Comparison of ENCODE assay signal across 1 cellular context in genomic region chr10:5165738-5166137, GRCh38.
TF ChIP-seq lines count a peak whose summit lies in the region.

No MANE protein-coding gene starts in this region.

TF ChIP-seq in HepG2, 621 proteins besides CTCF, POLR2A, EP300 and RAD21 (continued from another document and continues in another):
- TF ChIP-seq ZNF280D (CRISPR knock-in tag; IDR thresholded peaks at IDR 0.05), result peak; percentile 100
- no peak for TF ChIP-seq TFAP4 (IDR thresholded peaks at IDR 0.05; ENCODE audit: borderline replicate concordance, low read depth)
- TF ChIP-seq XRCC5 (optimal IDR thresholded peaks at IDR 0.05; ENCODE audit: low read length), result no peak
- no peak for TF ChIP-seq SUZ12 (IDR thresholded peaks at IDR 0.05; ENCODE audit: low read depth, low read length)
- no peak for TF ChIP-seq ZNF883 (CRISPR knock-in tag; IDR thresholded peaks at IDR 0.05; ENCODE audit: not compliant biosample characterization)
- no peak for TF ChIP-seq TBP (CRISPR knock-in tag; IDR thresholded peaks at IDR 0.05)
- peak; percentile 96; the same call in 1 of the 2 replicates for TF ChIP-seq SETDB1 (CRISPR knock-in tag; IDR thresholded peaks at IDR 0.05; ENCODE audit: borderline replicate concordance)
- 0 out of 2 replicates have a peak, but pooled peaks have one; percentile 39 for TF ChIP-seq ZNF614 (CRISPR knock-in tag; IDR thresholded peaks at IDR 0.05; ENCODE audit: borderline replicate concordance)
- TF ChIP-seq, protein P1, sequence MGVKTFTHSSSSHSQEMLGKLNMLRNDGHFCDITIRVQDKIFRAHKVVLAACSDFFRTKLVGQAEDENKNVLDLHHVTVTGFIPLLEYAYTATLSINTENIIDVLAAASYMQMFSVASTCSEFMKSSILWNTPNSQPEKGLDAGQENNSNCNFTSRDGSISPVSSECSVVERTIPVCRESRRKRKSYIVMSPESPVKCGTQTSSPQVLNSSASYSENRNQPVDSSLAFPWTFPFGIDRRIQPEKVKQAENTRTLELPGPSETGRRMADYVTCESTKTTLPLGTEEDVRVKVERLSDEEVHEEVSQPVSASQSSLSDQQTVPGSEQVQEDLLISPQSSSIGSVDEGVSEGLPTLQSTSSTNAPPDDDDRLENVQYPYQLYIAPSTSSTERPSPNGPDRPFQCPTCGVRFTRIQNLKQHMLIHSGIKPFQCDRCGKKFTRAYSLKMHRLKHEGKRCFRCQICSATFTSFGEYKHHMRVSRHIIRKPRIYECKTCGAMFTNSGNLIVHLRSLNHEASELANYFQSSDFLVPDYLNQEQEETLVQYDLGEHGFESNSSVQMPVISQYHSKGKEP (CRISPR knock-in tag; IDR thresholded peaks at IDR 0.05), result no peak
- TF ChIP-seq ZSCAN12 (CRISPR knock-in tag; IDR thresholded peaks at IDR 0.05), result no peak
- no peak for TF ChIP-seq ZNF619 (CRISPR knock-in tag; IDR thresholded peaks at IDR 0.05)
- TF ChIP-seq TOPORS (CRISPR knock-in tag; IDR thresholded peaks at IDR 0.05), result peak; percentile 98
- TF ChIP-seq HMG20B (CRISPR knock-in tag; conservative IDR thresholded peaks at IDR 0.05), result no peak
- TF ChIP-seq MYNN (CRISPR knock-in tag; IDR thresholded peaks at IDR 0.05; ENCODE audit: low read depth), result no peak
- no peak for TF ChIP-seq GFI1 (CRISPR knock-in tag; IDR thresholded peaks at IDR 0.05; ENCODE audit: borderline replicate concordance)
- no peak for TF ChIP-seq ZKSCAN5 (CRISPR knock-in tag; IDR thresholded peaks at IDR 0.05)
- TF ChIP-seq STAT5B (CRISPR knock-in tag; IDR thresholded peaks at IDR 0.05), result no peak
- TF ChIP-seq IRF1 (CRISPR knock-in tag; IDR thresholded peaks at IDR 0.05; ENCODE audit: low read depth), result no peak
- TF ChIP-seq TEAD2 (CRISPR knock-in tag; IDR thresholded peaks at IDR 0.05), result no peak
- no peak for TF ChIP-seq AHDC1 (CRISPR knock-in tag; IDR thresholded peaks at IDR 0.05; ENCODE audit: borderline replicate concordance)
- TF ChIP-seq EZH2 (conservative IDR thresholded peaks at IDR 0.05; ENCODE audit: low read depth, low read length), result no peak
- TF ChIP-seq KDM1A (CRISPR knock-in tag; IDR thresholded peaks at IDR 0.05), result 0 out of 2 replicates have a peak, but pooled peaks have one; percentile 44
- no peak for TF ChIP-seq ZNF263 (CRISPR knock-in tag; IDR thresholded peaks at IDR 0.05)
- no peak for TF ChIP-seq IRF2 (CRISPR knock-in tag; IDR thresholded peaks at IDR 0.05)
- no peak for TF ChIP-seq ZNF432 (CRISPR knock-in tag; IDR thresholded peaks at IDR 0.05; ENCODE audit: borderline replicate concordance)
- TF ChIP-seq, protein P2, sequence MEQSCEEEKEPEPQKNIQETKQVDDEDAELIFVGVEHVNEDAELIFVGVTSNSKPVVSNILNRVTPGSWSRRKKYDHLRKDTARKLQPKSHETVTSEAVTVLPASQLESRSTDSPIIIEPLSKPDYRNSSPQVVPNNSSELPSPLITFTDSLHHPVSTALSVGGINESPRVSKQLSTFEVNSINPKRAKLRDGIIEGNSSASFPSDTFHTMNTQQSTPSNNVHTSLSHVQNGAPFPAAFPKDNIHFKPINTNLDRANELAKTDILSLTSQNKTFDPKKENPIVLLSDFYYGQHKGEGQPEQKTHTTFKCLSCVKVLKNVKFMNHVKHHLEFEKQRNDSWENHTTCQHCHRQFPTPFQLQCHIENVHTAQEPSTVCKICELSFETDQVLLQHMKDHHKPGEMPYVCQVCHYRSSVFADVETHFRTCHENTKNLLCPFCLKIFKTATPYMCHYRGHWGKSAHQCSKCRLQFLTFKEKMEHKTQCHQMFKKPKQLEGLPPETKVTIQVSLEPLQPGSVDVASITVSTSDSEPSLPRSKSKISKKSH (CRISPR knock-in tag; IDR thresholded peaks at IDR 0.05; ENCODE audit: borderline replicate concordance), result no peak
- no peak for TF ChIP-seq MED13 (CRISPR knock-in tag; IDR thresholded peaks at IDR 0.05)
- TF ChIP-seq ZFX (CRISPR knock-in tag; IDR thresholded peaks at IDR 0.05; ENCODE audit: low read depth), result no peak
- peak; percentile 68; the same call in 1 of the 2 replicates for TF ChIP-seq ZKSCAN1 (IDR thresholded peaks at IDR 0.05; ENCODE audit: low read length)
- TF ChIP-seq NFYC (CRISPR knock-in tag; IDR thresholded peaks at IDR 0.05), result no peak
- no peak for TF ChIP-seq NFYB (CRISPR knock-in tag; IDR thresholded peaks at IDR 0.05)
- no peak for TF ChIP-seq JUND (CRISPR knock-in tag; IDR thresholded peaks at IDR 0.05)
- TF ChIP-seq ZNF326 (CRISPR knock-in tag; IDR thresholded peaks at IDR 0.05; ENCODE audit: borderline replicate concordance), result no peak
- no peak for TF ChIP-seq SRSF1 (optimal IDR thresholded peaks at IDR 0.05; ENCODE audit: low read depth, low read length)
- TF ChIP-seq SRY (CRISPR knock-in tag; IDR thresholded peaks at IDR 0.05), result no peak
- TF ChIP-seq ZNF225 (CRISPR knock-in tag; IDR thresholded peaks at IDR 0.05), result no peak
- no peak for TF ChIP-seq AKAP8 (CRISPR knock-in tag; IDR thresholded peaks at IDR 0.05)
- TF ChIP-seq ETS1 (CRISPR knock-in tag; IDR thresholded peaks at IDR 0.05), result no peak
- TF ChIP-seq ZMYM2 (CRISPR knock-in tag; IDR thresholded peaks at IDR 0.05), result peak; percentile 84; the same call in 1 of the 2 replicates
- no peak for TF ChIP-seq POLR2AphosphoS2 (IDR thresholded peaks at IDR 0.05; ENCODE audit: low read depth, low read length)
- TF ChIP-seq, protein P3, sequence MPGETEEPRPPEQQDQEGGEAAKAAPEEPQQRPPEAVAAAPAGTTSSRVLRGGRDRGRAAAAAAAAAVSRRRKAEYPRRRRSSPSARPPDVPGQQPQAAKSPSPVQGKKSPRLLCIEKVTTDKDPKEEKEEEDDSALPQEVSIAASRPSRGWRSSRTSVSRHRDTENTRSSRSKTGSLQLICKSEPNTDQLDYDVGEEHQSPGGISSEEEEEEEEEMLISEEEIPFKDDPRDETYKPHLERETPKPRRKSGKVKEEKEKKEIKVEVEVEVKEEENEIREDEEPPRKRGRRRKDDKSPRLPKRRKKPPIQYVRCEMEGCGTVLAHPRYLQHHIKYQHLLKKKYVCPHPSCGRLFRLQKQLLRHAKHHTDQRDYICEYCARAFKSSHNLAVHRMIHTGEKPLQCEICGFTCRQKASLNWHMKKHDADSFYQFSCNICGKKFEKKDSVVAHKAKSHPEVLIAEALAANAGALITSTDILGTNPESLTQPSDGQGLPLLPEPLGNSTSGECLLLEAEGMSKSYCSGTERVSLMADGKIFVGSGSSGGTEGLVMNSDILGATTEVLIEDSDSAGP (CRISPR knock-in tag; IDR thresholded peaks at IDR 0.05; ENCODE audit: borderline replicate concordance), result no peak
- TF ChIP-seq WIZ (CRISPR knock-in tag; IDR thresholded peaks at IDR 0.05), result no peak
- no peak for TF ChIP-seq ZNF580 (CRISPR knock-in tag; IDR thresholded peaks at IDR 0.05; ENCODE audit: borderline replicate concordance, low read depth)
- no peak for TF ChIP-seq ZNF790 (CRISPR knock-in tag; IDR thresholded peaks at IDR 0.05; ENCODE audit: borderline replicate concordance)
- no peak for TF ChIP-seq PRMT3 (CRISPR knock-in tag; IDR thresholded peaks at IDR 0.05; ENCODE audit: borderline replicate concordance, low read depth)
- TF ChIP-seq TFDP1 (CRISPR knock-in tag; IDR thresholded peaks at IDR 0.05; ENCODE audit: borderline replicate concordance), result no peak
- no peak for TF ChIP-seq ZBTB3 (CRISPR knock-in tag; IDR thresholded peaks at IDR 0.05; ENCODE audit: borderline replicate concordance, low read depth)
- TF ChIP-seq ZSCAN30 (CRISPR knock-in tag; IDR thresholded peaks at IDR 0.05), result no peak
